ENCODE assay signal across 1 cellular context in genomic region chr21:34630536-34631143, GRCh38.
TF ChIP-seq lines count a peak whose summit lies in the region.

No MANE protein-coding gene starts in this region.

TF ChIP-seq in H1, 55 proteins besides CTCF, POLR2A, EP300 and RAD21 (continued from another document):
- TF ChIP-seq BRCA1 (IDR thresholded peaks at IDR 0.05; ENCODE audit: low read depth, low read length) (no peak), CEBPB (IDR thresholded peaks at IDR 0.05; ENCODE audit: low read depth, low read length) (no peak), KDM1A (IDR thresholded peaks at IDR 0.05; ENCODE audit: borderline replicate concordance, low read length) (no peak), ASH2L (IDR thresholded peaks at IDR 0.05; ENCODE audit: low read length) (no peak), CREB1 (IDR thresholded peaks at IDR 0.05) (no peak), RBBP5 (IDR thresholded peaks at IDR 0.05; ENCODE audit: borderline replicate concordance, low read depth, low read length) (no peak), JUN (IDR thresholded peaks at IDR 0.05; ENCODE audit: low read depth, low read length) (no peak), SP1 (IDR thresholded peaks at IDR 0.05; ENCODE audit: low read depth, low read length) (no peak)
TF ChIP-seq in H1: peak in this region for 0.
